ENCODE assay signal across 12 cellular contexts in the genomic region with DNA sequence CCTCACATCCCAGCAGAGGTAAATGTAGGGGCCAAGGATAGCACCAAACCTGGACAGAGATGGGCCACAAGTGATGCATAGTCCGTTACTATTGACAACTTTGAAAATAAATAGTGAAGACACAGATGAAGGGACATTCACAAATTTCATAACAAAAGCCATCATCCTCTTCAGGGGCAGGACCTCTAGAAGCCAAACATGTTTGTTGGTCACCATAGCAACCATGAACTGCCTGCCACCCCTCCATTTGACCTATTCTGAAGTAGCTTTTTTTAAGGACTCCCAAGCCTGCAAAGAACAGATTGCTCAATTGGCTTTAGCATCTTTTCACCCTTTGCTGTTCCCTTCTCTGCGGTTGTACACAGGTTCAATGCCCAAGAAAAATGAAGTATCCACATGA. TPM values are rescaled to one million over a fixed set of nuclear protein-coding genes. Genes with fewer than 3 reads are reported as not detected.
DNase-seq lines count a peak whose midpoint lies in the region; ATAC-seq and TF ChIP-seq lines count a peak whose summit lies in the region.
"Had no signal": no experiment of that assay in that cellular context is flagged by ENCODE, and none has a peak within 500 bp of the region (broad histone marks: within the 10 kb centered on the region; RNA-seq: fewer than 3 reads in every experiment).

No MANE protein-coding gene starts in this region.

- H3K36me3 ChIP-seq in CD8-positive, alpha-beta memory T cell (ENCODE audit: insufficient read depth, low read length): no peaks in the 10 kb centered on the region

- DNase-seq in CD14-positive monocyte (ENCODE audit: low spot score) (peak; percentile 58), memory B cell (ENCODE audit: low spot score in 2 of 2) (peak in 1 of 2 donors; percentile 16), iPS-NIHi7 (ENCODE audit: extremely low spot score) (no peak), mucosa of gallbladder (ENCODE audit: low spot score) (no peak)
- DNase-seq in CD8-positive, alpha-beta memory T cell: peak in 2 of 5 donors; percentile 10 to 45
- DNase-seq in activated T-helper 1 cell treated with anti-CD3 and anti-CD28 coated beads, Interleukin-12 subunit alpha, Interleukin-12 subunit beta, Interleukin-2, Interleukin-4 antibody, amounts not matched to agents 30 ng/mL and 10 ng/mL and 1 ng/mL, durations not matched to agents 14 hours and 24 hours and 36 hours (ENCODE audit: low spot score): no peak
- DNase-seq: activated T-cell treated with anti-CD3 and anti-CD28 coated beads for 4 hours, amniotic stem cell, NCI-H446 treated with DMSO at 0.1 percent for 48 hours had no signal

- no peak overlapping the region for H3K27ac ChIP-seq in CD8-positive, alpha-beta memory T cell (ENCODE audit: low read depth, low read length)

- H3K27me3 ChIP-seq in CD8-positive, alpha-beta memory T cell (ENCODE audit: insufficient read depth, low read length, poor library complexity, severe bottlenecking): no peaks in the 10 kb centered on the region

- H3K27me3 Mint-ChIP-seq in CD14-positive monocyte (ENCODE audit: low read depth in 3 of 3) (peaks cover 0 to 4% (median 4%) of the 10 kb centered on the region in 3 donors), memory B cell (no peaks in the 10 kb centered on the region)
- H3K27me3 Mint-ChIP-seq in CD8-positive, alpha-beta memory T cell: no peaks in the 10 kb centered on the region
- no peaks in the 10 kb centered on the region for H3K27me3 Mint-ChIP-seq in activated T-helper 1 cell treated with anti-CD3 and anti-CD28 coated beads, Interleukin-12 subunit alpha, Interleukin-12 subunit beta, Interleukin-2, Interleukin-4 antibody, amounts not matched to agents 30 ng/mL and 10 ng/mL and 1 ng/mL, durations not matched to agents 14 hours and 24 hours and 36 hours (ENCODE audit: insufficient read depth)

- peaks cover 88% of the 10 kb centered on the region for H3K4me1 Mint-ChIP-seq in CD14-positive monocyte
- H3K4me1 Mint-ChIP-seq in CD8-positive, alpha-beta memory T cell: peaks cover 80 to 86% (median 84%) of the 10 kb centered on the region in 3 donors
- H3K4me1 Mint-ChIP-seq in activated T-helper 1 cell treated with anti-CD3 and anti-CD28 coated beads, Interleukin-12 subunit alpha, Interleukin-12 subunit beta, Interleukin-2, Interleukin-4 antibody, amounts not matched to agents 30 ng/mL and 10 ng/mL and 1 ng/mL, durations not matched to agents 14 hours and 24 hours and 36 hours (ENCODE audit: low read depth): peaks cover 86% of the 10 kb centered on the region
- peaks cover 32% of the 10 kb centered on the region for H3K4me1 Mint-ChIP-seq in memory B cell

- TF ChIP-seq CTCF in CD14-positive monocyte (IDR thresholded peaks at IDR 0.05): no peak

- H3K4me1 ChIP-seq in CD8-positive, alpha-beta memory T cell (ENCODE audit: insufficient read depth, low read length): peaks cover 61% of the 10 kb centered on the region

- H3K27ac Mint-ChIP-seq in CD14-positive monocyte: peak overlapping the region; percentile 90 to 98 (median 96)
- peak overlapping the region; percentile 78 to 99 (median 91) for H3K27ac Mint-ChIP-seq in CD8-positive, alpha-beta memory T cell
- peak overlapping the region; percentile 88 for H3K27ac Mint-ChIP-seq in activated T-helper 1 cell treated with anti-CD3 and anti-CD28 coated beads, Interleukin-12 subunit alpha, Interleukin-12 subunit beta, Interleukin-2, Interleukin-4 antibody, amounts not matched to agents 30 ng/mL and 10 ng/mL and 1 ng/mL, durations not matched to agents 14 hours and 24 hours and 36 hours
- H3K27ac Mint-ChIP-seq in memory B cell: peak overlapping the region; percentile 72

- CTCF ChIA-PET in CD8-positive, alpha-beta memory T cell (lab: Charles Lee): no interaction called here

- POLR2A ChIA-PET in CD8-positive, alpha-beta memory T cell (lab: Charles Lee): no interaction called here

- H3K36me3 Mint-ChIP-seq in CD14-positive monocyte (peaks cover 0 to 3% of the 10 kb centered on the region in 2 donors), memory B cell (no peaks in the 10 kb centered on the region)
- no peaks in the 10 kb centered on the region for H3K36me3 Mint-ChIP-seq in CD8-positive, alpha-beta memory T cell
- H3K36me3 Mint-ChIP-seq in activated T-helper 1 cell treated with anti-CD3 and anti-CD28 coated beads, Interleukin-12 subunit alpha, Interleukin-12 subunit beta, Interleukin-2, Interleukin-4 antibody, amounts not matched to agents 30 ng/mL and 10 ng/mL and 1 ng/mL, durations not matched to agents 14 hours and 24 hours and 36 hours (ENCODE audit: low read depth): peaks cover 4% of the 10 kb centered on the region

- H3K9me3 ChIP-seq in CD8-positive, alpha-beta memory T cell (ENCODE audit: low read length): no peaks in the 10 kb centered on the region

- ATAC-seq in memory B cell (ENCODE audit: low read depth) (peak; percentile 48), HG02623 (IDR thresholded peaks at IDR 0.05; ENCODE audit: unreplicated experiment) (no peak)
- ATAC-seq: Right ventricle myocardium inferior had no signal

- intact Hi-C loops in CD14-positive monocyte (cut with micrococcal nuclease): no loop called here
- intact Hi-C loops in activated T-helper 1 cell treated with anti-CD3 and anti-CD28 coated beads, Interleukin-12 subunit alpha, Interleukin-12 subunit beta, Interleukin-2, Interleukin-4 antibody, amounts not matched to agents 30 ng/mL and 10 ng/mL and 1 ng/mL, durations not matched to agents 14 hours and 24 hours and 36 hours (cut with micrococcal nuclease): loop anchor here (10.0 kb wide), 1 partner anchor 673 kb away; no protein-coding TSS in a partner anchor

- H3K4me3 ChIP-seq in CD8-positive, alpha-beta memory T cell (ENCODE audit: low read length): no peak overlapping the region
- H3K4me3 ChIP-seq: skin epidermis had no signal

- peak overlapping the region in 1 of 2 donors; percentile 53 for H3K4me3 Mint-ChIP-seq in CD14-positive monocyte
- H3K4me3 Mint-ChIP-seq in CD8-positive, alpha-beta memory T cell: peak overlapping the region in 5 of 7 donors; percentile 10 to 51 (median 31)
- H3K4me3 Mint-ChIP-seq in activated T-helper 1 cell treated with anti-CD3 and anti-CD28 coated beads, Interleukin-12 subunit alpha, Interleukin-12 subunit beta, Interleukin-2, Interleukin-4 antibody, amounts not matched to agents 30 ng/mL and 10 ng/mL and 1 ng/mL, durations not matched to agents 14 hours and 24 hours and 36 hours: no peak overlapping the region
- H3K4me3 Mint-ChIP-seq in memory B cell: no peak overlapping the region

- H3K9me3 Mint-ChIP-seq in CD14-positive monocyte: peaks cover 0 to 4% (median 0%) of the 10 kb centered on the region in 7 donors
- no peaks in the 10 kb centered on the region for H3K9me3 Mint-ChIP-seq in CD8-positive, alpha-beta memory T cell
- H3K9me3 Mint-ChIP-seq in activated T-helper 1 cell treated with anti-CD3 and anti-CD28 coated beads, Interleukin-12 subunit alpha, Interleukin-12 subunit beta, Interleukin-2, Interleukin-4 antibody, amounts not matched to agents 30 ng/mL and 10 ng/mL and 1 ng/mL, durations not matched to agents 14 hours and 24 hours and 36 hours: no peaks in the 10 kb centered on the region
- H3K9me3 Mint-ChIP-seq in memory B cell: no peaks in the 10 kb centered on the region

RNA-seq across cellular contexts. Expression of gene MDM1, which starts 35.7 kb away (rescaled TPM):
- 10 to 100 TPM in 1 of 2 donors, 1 to 10 TPM in 1; 6.7 to 10.9 TPM for polyA plus RNA-seq in CD14-positive monocyte
- total RNA-seq in CD8-positive, alpha-beta memory T cell: 10 to 100 TPM; 23.6 to 25.3 TPM
- polyA plus RNA-seq in CD8-positive, alpha-beta memory T cell: 15.7 TPM
- 26.8 and 29.9 TPM in 2 replicates for total RNA-seq in activated T-helper 1 cell treated with anti-CD3 and anti-CD28 coated beads, Interleukin-12 subunit alpha, Interleukin-12 subunit beta, Interleukin-2, Interleukin-4 antibody, amounts not matched to agents 30 ng/mL and 10 ng/mL and 1 ng/mL, durations not matched to agents 14 hours and 24 hours and 36 hours
- 15.0 TPM for total RNA-seq in mucosa of gallbladder

Comparison
In these comparisons a context has a peak if more than half of its experiments do, and no peak if none do; other contexts are left out.
1. H3K4me3 Mint-ChIP-seq: peak in CD8-positive, alpha-beta memory T cell (5 of 7); none in activated T-helper 1 cell treated with anti-CD3 and anti-CD28 coated beads, Interleukin-12 subunit alpha, Interleukin-12 subunit beta, Interleukin-2, Interleukin-4 antibody, amounts not matched to agents 30 ng/mL and 10 ng/mL and 1 ng/mL, durations not matched to agents 14 hours and 24 hours and 36 hours (single experiment) and memory B cell (single experiment).
2. Peak in every context shown above with its lines, with median percentiles within 50 percentile points of each other: H3K27ac Mint-ChIP-seq.